1 cellular context compared by ENCODE assay signal in genomic region chr3:35648347-35648746, GRCh38.
TF ChIP-seq lines count a peak whose summit lies in the region.

No MANE protein-coding gene starts in this region.

TF ChIP-seq in IMR-90, 13 proteins besides CTCF, POLR2A, EP300 and RAD21 (continued from another document):
- no peak for TF ChIP-seq USF2 (IDR thresholded peaks at IDR 0.05; ENCODE audit: low read depth, low read length)
- TF ChIP-seq MAFK (IDR thresholded peaks at IDR 0.05; ENCODE audit: low read depth, low read length): no peak
- TF ChIP-seq CHD1 (IDR thresholded peaks at IDR 0.05; ENCODE audit: low read depth, low read length): no peak
- no peak for TF ChIP-seq RFX5 (IDR thresholded peaks at IDR 0.05; ENCODE audit: low read depth, low read length)
- no peak for TF ChIP-seq BHLHE40 (IDR thresholded peaks at IDR 0.05; ENCODE audit: low read depth, low read length)
